34 cellular contexts compared by ENCODE assay signal in the genomic region with DNA sequence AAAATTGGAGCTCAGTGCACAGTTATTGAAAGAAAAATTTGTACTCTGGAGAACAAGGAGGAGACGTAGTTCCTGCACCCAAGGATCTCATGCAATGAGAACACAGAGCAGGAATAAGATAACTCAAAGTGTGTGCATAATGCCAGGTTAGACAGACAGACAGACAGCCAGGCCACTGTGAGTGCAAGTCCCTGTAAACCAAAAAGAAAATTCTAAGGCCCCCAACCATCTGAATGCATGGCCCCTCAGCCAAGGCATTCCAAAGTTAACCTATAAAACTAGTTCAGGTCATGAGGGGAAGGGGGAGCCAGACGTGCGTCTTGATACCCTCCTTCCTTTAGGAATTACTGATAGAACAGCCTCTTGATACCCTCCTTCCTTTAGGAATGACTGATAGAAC.
DNase-seq lines count a peak whose midpoint lies in the region; ATAC-seq and TF ChIP-seq lines count a peak whose summit lies in the region.
"Had no signal": no experiment of that assay in that cellular context is flagged by ENCODE, and none has a peak within 500 bp of the region (broad histone marks: within the 10 kb centered on the region; RNA-seq: fewer than 3 reads in every experiment).

No MANE protein-coding gene starts in this region.

- peak; percentile 34 for TF ChIP-seq POLR2A in GM18505 (IDR thresholded peaks at IDR 0.05; ENCODE audit: borderline replicate concordance, extremely low read depth, insufficient read depth, insufficient read length)

- intact Hi-C loops in activated CD4-positive, alpha-beta T cell treated with anti-CD3 and anti-CD28 coated beads, Interleukin-2, amount 10 ng/mL, durations not matched to agents 24 days and 14 days (cut with micrococcal nuclease) = loop anchor here (10.0 kb wide), 1 partner anchor 807 kb away; a partner anchor contains a TSS
- intact Hi-C loops in activated T-helper 2 cell treated with anti-CD3 and anti-CD28 coated beads, Interferon-gamma antibody, Interleukin-2, Interleukin-4, amounts not matched to agents 10 μg/mL and 5 μg/mL and 100 μg/mL, durations not matched to agents 14 hours and 24 hours and 36 hours (cut with micrococcal nuclease) = loop anchor here (5.0 kb wide), 1 partner anchor 70 kb away; no protein-coding TSS in a partner anchor

- no peaks in the 10 kb centered on the region for H3K36me3 ChIP-seq in neutrophil
- H3K36me3 ChIP-seq: breast epithelium, HAP-1, ovary, stomach had no signal

- H3K4me3 Mint-ChIP-seq in activated CD4-positive, alpha-beta T cell treated with anti-CD3 and anti-CD28 coated beads, Interleukin-2, amount 10 ng/mL, durations not matched to agents 24 days and 14 days = no peak overlapping the region
- no peak overlapping the region for H3K4me3 Mint-ChIP-seq in activated T-helper 2 cell treated with anti-CD3 and anti-CD28 coated beads, Interferon-gamma antibody, Interleukin-2, Interleukin-4, amounts not matched to agents 10 μg/mL and 5 μg/mL and 100 μg/mL, durations not matched to agents 14 hours and 24 hours and 36 hours (ENCODE audit: low read depth)
- H3K4me3 Mint-ChIP-seq: activated naive CD4-positive, alpha-beta T cell treated with anti-CD3 and anti-CD28 coated beads, Interleukin-2, amount 10 ng/mL, durations not matched to agents 7 days and 5 days; CD4-positive, CD25-positive, alpha-beta regulatory T cell; nephron progenitor cell had no signal

- peaks cover 60 to 62% of the 10 kb centered on the region in 2 experiments for H3K4me1 ChIP-seq in neutrophil (ENCODE audit: control insufficient read depth in 1 of 2, insufficient read depth in 1 of 2, low read depth in 1 of 2, low read length in 1 of 2)
- H3K4me1 ChIP-seq: breast epithelium, HAP-1 had no signal

- peak; percentile 54 for DNase-seq in activated CD4-positive, alpha-beta T cell treated with anti-CD3 and anti-CD28 coated beads, Interleukin-2, amount 10 ng/mL, durations not matched to agents 24 days and 14 days
- DNase-seq in activated CD4-positive, alpha-beta T cell treated with anti-CD3 and anti-CD28 coated beads for 48 hours = no peak
- DNase-seq in activated T-helper 2 cell treated with anti-CD3 and anti-CD28 coated beads, Interferon-gamma antibody, Interleukin-2, Interleukin-4, amounts not matched to agents 10 μg/mL and 5 μg/mL and 100 μg/mL, durations not matched to agents 14 hours and 24 hours and 36 hours (ENCODE audit: low spot score) = peak; percentile 2
- DNase-seq in cerebellar cortex (ENCODE audit: low spot score) = no peak
- no peak for DNase-seq in DMS153 (lab: John Stamatoyannopoulos, UW)
- DNase-seq in HuH-7.5 (ENCODE audit: low spot score) = no peak
- DNase-seq: activated CD4-positive, alpha-beta T cell treated with anti-CD3 and anti-CD28 coated beads for 4 hours; activated naive CD4-positive, alpha-beta T cell treated with anti-CD3 and anti-CD28 coated beads, Interleukin-2, amount 10 ng/mL, durations not matched to agents 7 days and 5 days; Calu3; CD4-positive, CD25-positive, alpha-beta regulatory T cell; DMS79 treated with DMSO at 0.1 percent for 48 hours; GF-D8; hippocampal formation; Karpas-422; mucosa of descending colon; NCI-H1417 treated with DMSO at 0.1 percent for 48 hours; NCI-H2081; NCI-H2227 treated with DMSO at 0.1 percent for 48 hours; NCI-H526 treated with DMSO at 0.1 percent for 48 hours; nephron progenitor cell; NK-92 treated with Interleukin-12 subunit alpha and Interleukin-12 subunit beta, amount 100 ng/mL, for 24 hours; ovary; Right ventricle myocardium superior; small intestine; stomach; T-helper 9 cell had no signal

- ATAC-seq in GM18505 (IDR thresholded peaks at IDR 0.05; ENCODE audit: unreplicated experiment) = no peak
- ATAC-seq: mucosa of descending colon, Panc1 had no signal

- H3K4me3 ChIP-seq in neutrophil (ENCODE audit: low read depth in 1 of 2, low read length in 1 of 2) = no peak overlapping the region
- H3K4me3 ChIP-seq: breast epithelium, HAP-1, lung, mucosa of descending colon, ovary, stomach had no signal

- H3K9me3 Mint-ChIP-seq in activated CD4-positive, alpha-beta T cell treated with anti-CD3 and anti-CD28 coated beads, Interleukin-2, amount 10 ng/mL, durations not matched to agents 24 days and 14 days = no peaks in the 10 kb centered on the region
- H3K9me3 Mint-ChIP-seq in activated T-helper 2 cell treated with anti-CD3 and anti-CD28 coated beads, Interferon-gamma antibody, Interleukin-2, Interleukin-4, amounts not matched to agents 10 μg/mL and 5 μg/mL and 100 μg/mL, durations not matched to agents 14 hours and 24 hours and 36 hours = no peaks in the 10 kb centered on the region
- H3K9me3 Mint-ChIP-seq: activated naive CD4-positive, alpha-beta T cell treated with anti-CD3 and anti-CD28 coated beads, Interleukin-2, amount 10 ng/mL, durations not matched to agents 7 days and 5 days had no signal

- H3K4me1 Mint-ChIP-seq in activated CD4-positive, alpha-beta T cell treated with anti-CD3 and anti-CD28 coated beads, Interleukin-2, amount 10 ng/mL, durations not matched to agents 24 days and 14 days = peaks cover 68% of the 10 kb centered on the region
- peaks cover 69% of the 10 kb centered on the region for H3K4me1 Mint-ChIP-seq in activated T-helper 2 cell treated with anti-CD3 and anti-CD28 coated beads, Interferon-gamma antibody, Interleukin-2, Interleukin-4, amounts not matched to agents 10 μg/mL and 5 μg/mL and 100 μg/mL, durations not matched to agents 14 hours and 24 hours and 36 hours (ENCODE audit: low read depth)
- H3K4me1 Mint-ChIP-seq: nephron progenitor cell had no signal

- no peaks in the 10 kb centered on the region for H3K9me3 ChIP-seq in neutrophil
- H3K9me3 ChIP-seq: breast epithelium, HAP-1, mucosa of descending colon, ovary, stomach had no signal

- H3K27me3 ChIP-seq in neutrophil = no peaks in the 10 kb centered on the region
- H3K27me3 ChIP-seq: breast epithelium, ovary, stomach had no signal

- no peak for TF ChIP-seq CTCF in neutrophil (IDR thresholded peaks at IDR 0.05)

- H3K36me3 Mint-ChIP-seq in activated CD4-positive, alpha-beta T cell treated with anti-CD3 and anti-CD28 coated beads, Interleukin-2, amount 10 ng/mL, durations not matched to agents 24 days and 14 days (ENCODE audit: low read depth) = no peaks in the 10 kb centered on the region
- no peaks in the 10 kb centered on the region for H3K36me3 Mint-ChIP-seq in activated T-helper 2 cell treated with anti-CD3 and anti-CD28 coated beads, Interferon-gamma antibody, Interleukin-2, Interleukin-4, amounts not matched to agents 10 μg/mL and 5 μg/mL and 100 μg/mL, durations not matched to agents 14 hours and 24 hours and 36 hours (ENCODE audit: low read depth)
- H3K36me3 Mint-ChIP-seq: activated naive CD4-positive, alpha-beta T cell treated with anti-CD3 and anti-CD28 coated beads, Interleukin-2, amount 10 ng/mL, durations not matched to agents 7 days and 5 days; CD4-positive, CD25-positive, alpha-beta regulatory T cell had no signal

- no peak overlapping the region for H3K27ac Mint-ChIP-seq in activated CD4-positive, alpha-beta T cell treated with anti-CD3 and anti-CD28 coated beads, Interleukin-2, amount 10 ng/mL, durations not matched to agents 24 days and 14 days
- H3K27ac Mint-ChIP-seq in activated T-helper 2 cell treated with anti-CD3 and anti-CD28 coated beads, Interferon-gamma antibody, Interleukin-2, Interleukin-4, amounts not matched to agents 10 μg/mL and 5 μg/mL and 100 μg/mL, durations not matched to agents 14 hours and 24 hours and 36 hours = no peak overlapping the region
- H3K27ac Mint-ChIP-seq: activated naive CD4-positive, alpha-beta T cell treated with anti-CD3 and anti-CD28 coated beads, Interleukin-2, amount 10 ng/mL, durations not matched to agents 7 days and 5 days had no signal

- H3K27me3 Mint-ChIP-seq in activated CD4-positive, alpha-beta T cell treated with anti-CD3 and anti-CD28 coated beads, Interleukin-2, amount 10 ng/mL, durations not matched to agents 24 days and 14 days = no peaks in the 10 kb centered on the region
- H3K27me3 Mint-ChIP-seq in activated T-helper 2 cell treated with anti-CD3 and anti-CD28 coated beads, Interferon-gamma antibody, Interleukin-2, Interleukin-4, amounts not matched to agents 10 μg/mL and 5 μg/mL and 100 μg/mL, durations not matched to agents 14 hours and 24 hours and 36 hours (ENCODE audit: low read depth) = no peaks in the 10 kb centered on the region
- H3K27me3 Mint-ChIP-seq: activated naive CD4-positive, alpha-beta T cell treated with anti-CD3 and anti-CD28 coated beads, Interleukin-2, amount 10 ng/mL, durations not matched to agents 7 days and 5 days; CD4-positive, CD25-positive, alpha-beta regulatory T cell had no signal

- peak overlapping the region; percentile 84 for H3K27ac ChIP-seq in neutrophil
- H3K27ac ChIP-seq: breast epithelium, HL-60, ovary, VCaP had no signal

Comparison
In these comparisons a context has a peak if more than half of its experiments do, and no peak if none do; other contexts are left out.
1. DNase-seq: peak in activated CD4-positive, alpha-beta T cell treated with anti-CD3 and anti-CD28 coated beads, Interleukin-2, amount 10 ng/mL, durations not matched to agents 24 days and 14 days (single experiment) and activated T-helper 2 cell treated with anti-CD3 and anti-CD28 coated beads, Interferon-gamma antibody, Interleukin-2, Interleukin-4, amounts not matched to agents 10 μg/mL and 5 μg/mL and 100 μg/mL, durations not matched to agents 14 hours and 24 hours and 36 hours (single experiment); none in activated CD4-positive, alpha-beta T cell treated with anti-CD3 and anti-CD28 coated beads for 48 hours (single experiment), cerebellar cortex (single experiment), DMS153 (single experiment) and HuH-7.5 (single experiment).